In genomic region chr10:4061441-4061951, GRCh38 we compare ENCODE assay signal across 10 cellular contexts.
DNase-seq lines count a peak whose midpoint lies in the region; ATAC-seq, FAIRE-seq and TF ChIP-seq lines count a peak whose summit lies in the region.
"Had no signal": no experiment of that assay in that cellular context is flagged by ENCODE, and none has a peak within 500 bp of the region (broad histone marks: within the 10 kb centered on the region; RNA-seq: fewer than 3 reads in every experiment).

No MANE protein-coding gene starts in this region.

- no peak overlapping the region for H4K8ac ChIP-seq in trophoblast cell (ENCODE audit: low read depth, low read length)

- peak overlapping the region; percentile 13 for H4K91ac ChIP-seq in trophoblast cell (ENCODE audit: low read depth, low read length)

- peaks cover 12% of the 10 kb centered on the region for H3K79me1 ChIP-seq in trophoblast cell (ENCODE audit: low read length)

- H2BK12ac ChIP-seq in trophoblast cell (ENCODE audit: low read length), result peak overlapping the region; percentile 25

- H3K27me3 ChIP-seq in trophoblast cell (ENCODE audit: insufficient read depth, low read length), result no peaks in the 10 kb centered on the region

- H2BK120ac ChIP-seq in trophoblast cell (ENCODE audit: insufficient read depth, low read length, poor library complexity), result peak overlapping the region; percentile 0

- peak; percentile 90 for ATAC-seq in Right ventricle myocardium inferior

- no peak for FAIRE-seq in H54 (lab: Jason Lieb, UNC)

- H3K79me2 ChIP-seq in trophoblast cell (ENCODE audit: control insufficient read depth, insufficient read depth, low read length, poor library complexity), result no peaks in the 10 kb centered on the region

- no peak for TF ChIP-seq POLR2A in H54 (IDR thresholded peaks at IDR 0.05; ENCODE audit: low read depth, low read length)

- H3K4me3 ChIP-seq in trophoblast cell (ENCODE audit: low read depth, low read length), result no peak overlapping the region

- H2BK5ac ChIP-seq in trophoblast cell (ENCODE audit: low read depth, low read length, poor library complexity), result no peak overlapping the region

- no peak overlapping the region for H3K4me2 ChIP-seq in trophoblast cell (ENCODE audit: low read length)

- H3K18ac ChIP-seq in trophoblast cell (ENCODE audit: low read length), result no peak overlapping the region

- DNase-seq in Right ventricle myocardium inferior (ENCODE audit: missing footprints) (peak; percentile 77), cardiac septum (ENCODE audit: low spot score) (no peak), fibroblast of the conjunctiva (ENCODE audit: low read depth) (peak; percentile 36), trophoblast cell (peak in 1 of 2 donors; percentile 38), H54 (ENCODE audit: insufficient read length, low spot score) (no peak), SKM-1 treated with dmso at 0.1 percent for 144 hours (lab: John Stamatoyannopoulos, UW; ENCODE audit: unreplicated experiment) (no peak), G401 (ENCODE audit: low spot score) (no peak), activated gamma-delta T cell treated with Interleukin-2 at 50 U/mL for 16 hours (no peak)
- DNase-seq: NCI-H2029 treated with DMSO at 0.1 percent for 48 hours; stimulated activated CD4-positive, alpha-beta T cell treated with anti-CD3 and anti-CD28 coated beads, Interleukin-15, amount 100 ng/mL, for 24 hours had no signal

- H2AK5ac ChIP-seq in trophoblast cell (ENCODE audit: low read length), result no peak overlapping the region

- peaks cover 12 to 18% of the 10 kb centered on the region in 2 experiments for H3K4me1 ChIP-seq in trophoblast cell (ENCODE audit: control insufficient read depth in 1 of 2, insufficient read depth in 2 of 2, low read length in 2 of 2)

- in situ Hi-C loops in G401 (cut with HindIII; ENCODE audit: low sequenced_read_pairs), result no loop called here

- H3K27ac ChIP-seq in trophoblast cell (ENCODE audit: low read depth, low read length), result no peak overlapping the region

- no peak overlapping the region for H3K4ac ChIP-seq in trophoblast cell (ENCODE audit: low read depth, low read length)

- no peak overlapping the region for H4K12ac ChIP-seq in trophoblast cell (ENCODE audit: low read depth, low read length)

- no peak overlapping the region for H3K9ac ChIP-seq in trophoblast cell (ENCODE audit: low read length)

- H3K23ac ChIP-seq in trophoblast cell (ENCODE audit: low read length), result no peak overlapping the region

- H2AFZ ChIP-seq in trophoblast cell (ENCODE audit: insufficient read depth, low read length, poor library complexity), result no peak overlapping the region

- no peaks in the 10 kb centered on the region for H3K9me3 ChIP-seq in trophoblast cell (ENCODE audit: insufficient read depth, low read depth, low read length)

- H3K14ac ChIP-seq in trophoblast cell (ENCODE audit: low read length), result no peak overlapping the region

- intact Hi-C loops in Right ventricle myocardium inferior (cut with DNase I), result no loop called here
- intact Hi-C loops in cardiac septum (cut with DNase I), result no loop called here

- no peaks in the 10 kb centered on the region for H3K36me3 ChIP-seq in trophoblast cell (ENCODE audit: control insufficient read depth in 1 of 2, insufficient read depth in 2 of 2, low read length in 2 of 2)

- WGBS in trophoblast cell (ENCODE audit: extremely low coverage, insufficient coverage, insufficient read length), result no CpG with 5 or more reads among the region's 7 CpGs

Comparison
In these comparisons a context has a peak if more than half of its experiments do, and no peak if none do; other contexts are left out.
1. DNase-seq: peak in Right ventricle myocardium inferior (single experiment) and fibroblast of the conjunctiva (single experiment); none in cardiac septum (single experiment), H54 (single experiment), SKM-1 treated with dmso at 0.1 percent for 144 hours (single experiment), G401 (single experiment) and activated gamma-delta T cell treated with Interleukin-2 at 50 U/mL for 16 hours (single experiment).